8 cellular contexts compared by ENCODE assay signal in genomic region chr1:183806086-183806485, GRCh38. TPM values are rescaled to one million over a fixed set of nuclear protein-coding genes. Genes with fewer than 3 reads are reported as not detected.
DNase-seq lines count a peak whose midpoint lies in the region; ATAC-seq and TF ChIP-seq lines count a peak whose summit lies in the region.

No MANE protein-coding gene starts in this region.

- POLR2A ChIA-PET in activated CD4-positive, alpha-beta T cell treated with anti-CD3 and anti-CD28 coated beads, Interleukin-2, amount 10 ng/mL, durations not matched to agents 7 days and 5 days (lab: Charles Lee) = no interaction called here

- peak overlapping the region; percentile 99 for H3K27ac Mint-ChIP-seq in dendritic cell treated with granulocyte-macrophage colony-stimulating factor and Interleukin-4, amounts not matched to agents 40 ng/mL and 50 ng/mL, for 4 days
- H3K27ac Mint-ChIP-seq in activated CD4-positive, alpha-beta T cell treated with anti-CD3 and anti-CD28 coated beads, Interleukin-2, amount 10 ng/mL, durations not matched to agents 7 days and 5 days = no peak overlapping the region

- peaks cover 47% of the 10 kb centered on the region for H3K4me1 Mint-ChIP-seq in dendritic cell treated with granulocyte-macrophage colony-stimulating factor and Interleukin-4, amounts not matched to agents 40 ng/mL and 50 ng/mL, for 4 days (ENCODE audit: low read depth)
- H3K4me1 Mint-ChIP-seq in activated CD4-positive, alpha-beta T cell treated with anti-CD3 and anti-CD28 coated beads, Interleukin-2, amount 10 ng/mL, durations not matched to agents 7 days and 5 days = peaks cover 16% of the 10 kb centered on the region

- H3K36me3 ChIP-seq in left ventricle myocardium inferior (no peaks in the 10 kb centered on the region), muscle layer of duodenum (ENCODE audit: control insufficient read depth in 1 of 2, insufficient read depth in 2 of 2, low read length in 2 of 2) (peaks cover 0 to 4% of the 10 kb centered on the region in 2 donors), vagina (no peaks in the 10 kb centered on the region)

- peaks cover 3% of the 10 kb centered on the region for H3K27me3 Mint-ChIP-seq in dendritic cell treated with granulocyte-macrophage colony-stimulating factor and Interleukin-4, amounts not matched to agents 40 ng/mL and 50 ng/mL, for 4 days
- peaks cover 19% of the 10 kb centered on the region for H3K27me3 Mint-ChIP-seq in activated CD4-positive, alpha-beta T cell treated with anti-CD3 and anti-CD28 coated beads, Interleukin-2, amount 10 ng/mL, durations not matched to agents 7 days and 5 days

- TF ChIP-seq POLR2A in vagina (IDR thresholded peaks at IDR 0.05) = no peak

- H3K36me3 Mint-ChIP-seq in dendritic cell treated with granulocyte-macrophage colony-stimulating factor and Interleukin-4, amounts not matched to agents 40 ng/mL and 50 ng/mL, for 4 days (ENCODE audit: low read depth) = peaks cover 78% of the 10 kb centered on the region
- peaks cover 5% of the 10 kb centered on the region for H3K36me3 Mint-ChIP-seq in activated CD4-positive, alpha-beta T cell treated with anti-CD3 and anti-CD28 coated beads, Interleukin-2, amount 10 ng/mL, durations not matched to agents 7 days and 5 days (ENCODE audit: low read depth)

- intact Hi-C loops in left ventricle myocardium inferior (cut with micrococcal nuclease) = no loop called here
- intact Hi-C loops in cardiac septum (cut with DNase I) = loop anchor here (5.0 kb wide), 1 partner anchor 66 kb away; no protein-coding TSS in a partner anchor
- intact Hi-C loops in dendritic cell treated with granulocyte-macrophage colony-stimulating factor and Interleukin-4, amounts not matched to agents 40 ng/mL and 50 ng/mL, for 4 days (cut with micrococcal nuclease) = loop anchor here (5.0 kb wide), 2 partner anchors 106 to 169 kb away; partner anchors contain the start of gene ARPC5
- intact Hi-C loops in vagina (cut with DNase I) = no loop called here

- H3K4me3 Mint-ChIP-seq in dendritic cell treated with granulocyte-macrophage colony-stimulating factor and Interleukin-4, amounts not matched to agents 40 ng/mL and 50 ng/mL, for 4 days = peak overlapping the region; percentile 89
- no peak overlapping the region for H3K4me3 Mint-ChIP-seq in activated CD4-positive, alpha-beta T cell treated with anti-CD3 and anti-CD28 coated beads, Interleukin-2, amount 10 ng/mL, durations not matched to agents 7 days and 5 days

- H3K27me3 ChIP-seq in left ventricle myocardium inferior (ENCODE audit: low read depth) = no peaks in the 10 kb centered on the region
- H3K27me3 ChIP-seq in muscle layer of duodenum (ENCODE audit: low read depth, low read length) = no peaks in the 10 kb centered on the region
- no peaks in the 10 kb centered on the region for H3K27me3 ChIP-seq in vagina

- H3K4me3 ChIP-seq in left ventricle myocardium inferior (peak overlapping the region; percentile 76), muscle layer of duodenum (ENCODE audit: low read depth in 1 of 2, low read length in 2 of 2) (peak overlapping the region; percentile 70 to 78), vagina (peak overlapping the region; percentile 42 to 55)

- H3K4me1 ChIP-seq in left ventricle myocardium inferior (peaks cover 62% of the 10 kb centered on the region), muscle layer of duodenum (ENCODE audit: control insufficient read depth in 1 of 2, insufficient read depth in 2 of 2, low read length in 2 of 2) (peaks cover 0 to 25% of the 10 kb centered on the region in 2 donors), vagina (peaks cover 34% of the 10 kb centered on the region)

- CTCF ChIA-PET in activated CD4-positive, alpha-beta T cell treated with anti-CD3 and anti-CD28 coated beads, Interleukin-2, amount 10 ng/mL, durations not matched to agents 7 days and 5 days (lab: Charles Lee) = no interaction called here

- H3K27ac ChIP-seq in left ventricle myocardium inferior (replicated peaks) = peak overlapping the region; percentile 86
- H3K27ac ChIP-seq in muscle layer of duodenum (ENCODE audit: low read length) = peak overlapping the region; percentile 74
- peak overlapping the region; percentile 86 for H3K27ac ChIP-seq in vagina

- no peak for DNase-seq in left ventricle myocardium inferior
- no peak for DNase-seq in cardiac septum (ENCODE audit: low spot score)
- no peak for DNase-seq in vagina (ENCODE audit: extremely low spot score in 2 of 2)
- no peak for DNase-seq in putamen (ENCODE audit: low spot score)
- no peak for DNase-seq in activated CD4-positive, alpha-beta T cell treated with anti-CD3 and anti-CD28 coated beads, Interleukin-2, amount 10 ng/mL, durations not matched to agents 7 days and 5 days

- peaks cover 21% of the 10 kb centered on the region for H3K9me3 Mint-ChIP-seq in dendritic cell treated with granulocyte-macrophage colony-stimulating factor and Interleukin-4, amounts not matched to agents 40 ng/mL and 50 ng/mL, for 4 days
- peaks cover 14% of the 10 kb centered on the region for H3K9me3 Mint-ChIP-seq in activated CD4-positive, alpha-beta T cell treated with anti-CD3 and anti-CD28 coated beads, Interleukin-2, amount 10 ng/mL, durations not matched to agents 7 days and 5 days

- H3K9me3 ChIP-seq in left ventricle myocardium inferior (replicated peaks) = peaks cover 13% of the 10 kb centered on the region
- H3K9me3 ChIP-seq in muscle layer of duodenum (ENCODE audit: control insufficient read depth in 1 of 2, low read length in 2 of 2) = peaks cover 4% of the 10 kb centered on the region in 2 donors
- no peaks in the 10 kb centered on the region for H3K9me3 ChIP-seq in vagina

- no peak for TF ChIP-seq CTCF in left ventricle myocardium inferior (IDR thresholded peaks at IDR 0.05; ENCODE audit: borderline replicate concordance)
- TF ChIP-seq CTCF in vagina (IDR thresholded peaks at IDR 0.05) = no peak

- no peak for ATAC-seq in GM18498 (IDR thresholded peaks at IDR 0.05; ENCODE audit: unreplicated experiment)

RNA-seq across cellular contexts. Expression of gene RGL1, which starts 1.2 kb away (rescaled TPM):
- total RNA-seq in left ventricle myocardium inferior (19.4 TPM), cardiac septum (19.6 TPM), vagina (23.1 TPM)
- 1 to 10 TPM; 2.6 TPM for total RNA-seq in activated CD4-positive, alpha-beta T cell treated with anti-CD3 and anti-CD28 coated beads, Interleukin-2, amount 10 ng/mL, durations not matched to agents 7 days and 5 days

Comparison
In these comparisons a context has a peak if more than half of its experiments do, and no peak if none do; other contexts are left out.
1. intact Hi-C loops: an anchor here in cardiac septum (5.0 kb wide) and dendritic cell treated with granulocyte-macrophage colony-stimulating factor and Interleukin-4, amounts not matched to agents 40 ng/mL and 50 ng/mL, for 4 days (5.0 kb wide); none called in left ventricle myocardium inferior and vagina.